ENCODE assay signal across 8 cellular contexts in genomic region chr7:139523199-139523941, GRCh38. TPM values are rescaled to one million over a fixed set of nuclear protein-coding genes. Genes with fewer than 3 reads are reported as not detected.
DNase-seq lines count a peak whose midpoint lies in the region; ATAC-seq, FAIRE-seq and TF ChIP-seq lines count a peak whose summit lies in the region.

Gene CLEC2L (plus strand): TSS chr7:139523685. CDS start chr7:139523928, 243 bp downstream.

- H3K27me3 ChIP-seq in HUES48 (ENCODE audit: control insufficient read depth, insufficient read depth, low read length) (peaks cover 48% of the 10 kb centered on the region), Peyer's patch (peaks cover 0 to 5% of the 10 kb centered on the region in 2 donors)

- peaks cover 8% of the 10 kb centered on the region for H3K9me3 Mint-ChIP-seq in dendritic cell treated with granulocyte-macrophage colony-stimulating factor and Interleukin-4, amounts not matched to agents 40 ng/mL and 50 ng/mL, for 4 days
- H3K9me3 Mint-ChIP-seq in nephron: peaks cover 5% of the 10 kb centered on the region

- TF ChIP-seq EP300 in A549 (IDR thresholded peaks at IDR 0.05): no peak

- no peaks in the 10 kb centered on the region for H3K36me3 ChIP-seq in HUES48 (ENCODE audit: control insufficient read depth, insufficient read depth, low read length)
- no peaks in the 10 kb centered on the region for H3K36me3 ChIP-seq in Peyer's patch

- H3K27me3 Mint-ChIP-seq in dendritic cell treated with granulocyte-macrophage colony-stimulating factor and Interleukin-4, amounts not matched to agents 40 ng/mL and 50 ng/mL, for 4 days: peaks cover 63% of the 10 kb centered on the region
- peaks cover 63% of the 10 kb centered on the region for H3K27me3 Mint-ChIP-seq in nephron (ENCODE audit: low read depth)

- peak within 1 kb of the TSS; percentile 35 for H3K4me3 Mint-ChIP-seq in dendritic cell treated with granulocyte-macrophage colony-stimulating factor and Interleukin-4, amounts not matched to agents 40 ng/mL and 50 ng/mL, for 4 days
- H3K4me3 Mint-ChIP-seq in nephron: peak within 1 kb of the TSS; percentile 62 to 76 (median 66)

- H3K4me2 ChIP-seq in A549: peak within 1 kb of the TSS; percentile 95

- no peak for FAIRE-seq in A549 (lab: Jason Lieb, UNC)

- peak within 1 kb of the TSS; percentile 47 for H3K4me3 ChIP-seq in A549
- H3K4me3 ChIP-seq in HUES48 (ENCODE audit: low read depth, low read length): peak within 1 kb of the TSS; percentile 56
- peak within 1 kb of the TSS in 2 of 4 donors; percentile 32 to 34 for H3K4me3 ChIP-seq in Peyer's patch

- no peak within 1 kb of the TSS for H3K27ac Mint-ChIP-seq in dendritic cell treated with granulocyte-macrophage colony-stimulating factor and Interleukin-4, amounts not matched to agents 40 ng/mL and 50 ng/mL, for 4 days
- no peak within 1 kb of the TSS for H3K27ac Mint-ChIP-seq in nephron

- H3K36me3 Mint-ChIP-seq in dendritic cell treated with granulocyte-macrophage colony-stimulating factor and Interleukin-4, amounts not matched to agents 40 ng/mL and 50 ng/mL, for 4 days (ENCODE audit: low read depth): no peaks in the 10 kb centered on the region
- no peaks in the 10 kb centered on the region for H3K36me3 Mint-ChIP-seq in nephron (ENCODE audit: low read depth)

- no peak for TF ChIP-seq CTCF in A549 (IDR thresholded peaks at IDR 0.05)
- no peak for TF ChIP-seq CTCF in nephron (IDR thresholded peaks at IDR 0.05; ENCODE audit: unreplicated experiment in 3 of 3)
- TF ChIP-seq CTCF in Peyer's patch (IDR thresholded peaks at IDR 0.05): no peak

- ATAC-seq in A549 (peak; percentile 68 to 85), HG03095 (IDR thresholded peaks at IDR 0.05; ENCODE audit: unreplicated experiment) (no peak), HG03039 (IDR thresholded peaks at IDR 0.05; ENCODE audit: unreplicated experiment) (no peak)

- H3K9ac ChIP-seq in HUES48 (ENCODE audit: low read depth, low read length): no peak within 1 kb of the TSS

- H3K27ac ChIP-seq in A549 (peak within 1 kb of the TSS in 1 of 2 experiments; percentile 80; a peak in 3 of 6 replicates), HUES48 (ENCODE audit: low read depth, low read length) (no peak within 1 kb of the TSS), Peyer's patch (no peak within 1 kb of the TSS)

- TF ChIP-seq RAD21 in A549 (conservative IDR thresholded peaks at IDR 0.05 in 1 of 2, IDR thresholded peaks at IDR 0.05 in 1 of 2): no peak

- POLR2A ChIA-PET in A549 (lab: Yijun Ruan, JAX): no interaction called here

- WGBS in A549 (ENCODE audit: missing lambda C conversion rate): 16% methylated on average over 14 of the region's 75 CpGs

- H3K4me1 ChIP-seq in A549: no peaks in the 10 kb centered on the region
- H3K4me1 ChIP-seq in HUES48 (ENCODE audit: control insufficient read depth, insufficient read depth, low read length): no peaks in the 10 kb centered on the region
- H3K4me1 ChIP-seq in Peyer's patch: no peaks in the 10 kb centered on the region

- no peaks in the 10 kb centered on the region for H3K9me3 ChIP-seq in A549
- H3K9me3 ChIP-seq in HUES48 (ENCODE audit: control insufficient read depth, insufficient read depth, low read length): no peaks in the 10 kb centered on the region
- no peaks in the 10 kb centered on the region for H3K9me3 ChIP-seq in Peyer's patch

- intact Hi-C loops in dendritic cell treated with granulocyte-macrophage colony-stimulating factor and Interleukin-4, amounts not matched to agents 40 ng/mL and 50 ng/mL, for 4 days (cut with micrococcal nuclease): no loop called here

- DNase-seq in A549 (ENCODE audit: low read depth in 1 of 2, low spot score in 1 of 2) (peak in 1 of 2 experiments; percentile 25), Peyer's patch (no peak), dermis blood vessel endothelial cell (no peak)

- H3K4me1 Mint-ChIP-seq in dendritic cell treated with granulocyte-macrophage colony-stimulating factor and Interleukin-4, amounts not matched to agents 40 ng/mL and 50 ng/mL, for 4 days (ENCODE audit: low read depth): peaks cover 9% of the 10 kb centered on the region
- peaks cover 4% of the 10 kb centered on the region for H3K4me1 Mint-ChIP-seq in nephron

- TF ChIP-seq POLR2A in A549 (IDR thresholded peaks at IDR 0.05; ENCODE audit: low read length) (no peak), Peyer's patch (IDR thresholded peaks at IDR 0.05) (no peak)

- CTCF ChIA-PET in A549 (lab: Yijun Ruan, JAX): no interaction called here

TF ChIP-seq in A549, 52 proteins besides CTCF, POLR2A, EP300 and RAD21:
- TF ChIP-seq HOXB5 (CRISPR knock-in tag; IDR thresholded peaks at IDR 0.05): no peak
- TF ChIP-seq, protein P1, sequence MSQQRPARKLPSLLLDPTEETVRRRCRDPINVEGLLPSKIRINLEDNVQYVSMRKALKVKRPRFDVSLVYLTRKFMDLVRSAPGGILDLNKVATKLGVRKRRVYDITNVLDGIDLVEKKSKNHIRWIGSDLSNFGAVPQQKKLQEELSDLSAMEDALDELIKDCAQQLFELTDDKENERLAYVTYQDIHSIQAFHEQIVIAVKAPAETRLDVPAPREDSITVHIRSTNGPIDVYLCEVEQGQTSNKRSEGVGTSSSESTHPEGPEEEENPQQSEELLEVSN (IDR thresholded peaks at IDR 0.05; ENCODE audit: borderline replicate concordance, low read depth): no peak

RNA-seq across cellular contexts. Expression of gene CLEC2L, which starts in this region (rescaled TPM):
- polyA plus RNA-seq in A549 (2011; rRNA removed) (0.28 TPM in 1 of 2 replicates, not detected in the other), A549 (2017; fragmentation: RNase III; extraction: RNeasy Plus Mini Kit Qiagen cat#74134 plus additional on column Dnase treatment) (0.13 TPM in 1 of 3 replicates, not detected in the others)
- polyA plus RNA-seq in A549 (2012; cell fraction: cytosol; rRNA removed): 0.09 and 0.14 TPM in 2 replicates
- polyA plus RNA-seq in A549 (2012; cell fraction: nucleus; rRNA removed): 0.06 and 0.24 TPM in 2 replicates
- polyA minus RNA-seq in A549 (2011; rRNA and poly(A)+ RNA removed): 0.44 TPM in 1 of 2 replicates, not detected in the other
- total RNA-seq in Peyer's patch (not detected), dermis blood vessel endothelial cell (not detected in 2 replicates)

Comparison
In these comparisons a context has a peak if more than half of its experiments do, and no peak if none do; other contexts are left out.
1. Peak in ATAC-seq, H3K4me3 ChIP-seq and H3K4me2 ChIP-seq in A549; RNA of the gene not detected or under 1 TPM.